ENCODE assay signal across 17 cellular contexts in genomic region chr4:44869222-44869882, GRCh38.
DNase-seq lines count a peak whose midpoint lies in the region; TF ChIP-seq lines count a peak whose summit lies in the region.
"Had no signal": no experiment of that assay in that cellular context is flagged by ENCODE, and none has a peak within 500 bp of the region (broad histone marks: within the 10 kb centered on the region; RNA-seq: fewer than 3 reads in every experiment).

No MANE protein-coding gene starts in this region.

- DNase-seq in NCI-H82 (lab: John Stamatoyannopoulos, UW) (peak; percentile 16), NCI-H82 treated with DMSO at 0.1 percent for 48 hours (lab: John Stamatoyannopoulos, UW; ENCODE audit: unreplicated experiment) (no peak), neural progenitor cell (ENCODE audit: low spot score) (peak; percentile 12), DMS79 treated with DMSO at 0.1 percent for 48 hours (lab: John Stamatoyannopoulos, UW) (no peak)
- peak; percentile 10 for DNase-seq in Jurkat, Clone E6-1 (ENCODE audit: low read depth, low spot score)
- DNase-seq in T-helper 2 cell treated with Interferon-gamma antibody and Interleukin-4, amounts not matched to agents 5 μg/mL and 100 μg/mL, for 36 hours (ENCODE audit: low spot score), result no peak
- no peak for DNase-seq in activated naive CD4-positive, alpha-beta T cell treated with anti-CD3 and anti-CD28 coated beads for 36 hours
- DNase-seq: activated CD4-positive, alpha-beta memory T cell treated with anti-CD3 and anti-CD28 coated beads for 36 hours; GOT3; NCI-H146; SHP77; stimulated activated CD4-positive, alpha-beta T cell treated with anti-CD3 and anti-CD28 coated beads, Interleukin-4, amount 100 ng/mL, for 24 hours; T1000 had no signal

- H3K4me2 ChIP-seq in neural progenitor cell, result no peak overlapping the region

- peaks cover 2% of the 10 kb centered on the region for H3K27me3 Mint-ChIP-seq in neural progenitor cell (ENCODE audit: insufficient read depth, low read depth)
- H3K27me3 Mint-ChIP-seq in T-helper 2 cell treated with Interferon-gamma antibody and Interleukin-4, amounts not matched to agents 5 μg/mL and 100 μg/mL, for 36 hours (ENCODE audit: low read depth), result no peaks in the 10 kb centered on the region
- peaks cover 4% of the 10 kb centered on the region for H3K27me3 Mint-ChIP-seq in activated naive CD4-positive, alpha-beta T cell treated with anti-CD3 and anti-CD28 coated beads for 36 hours (ENCODE audit: low read depth)
- H3K27me3 Mint-ChIP-seq: activated CD4-positive, alpha-beta memory T cell treated with anti-CD3 and anti-CD28 coated beads for 36 hours; IgD-negative memory B cell had no signal

- no peak overlapping the region for H2AFZ ChIP-seq in neural progenitor cell (replicated peaks)

- H3K79me2 ChIP-seq in neural progenitor cell (ENCODE audit: low read depth), result no peaks in the 10 kb centered on the region

- H3K9me3 Mint-ChIP-seq in neural progenitor cell, result no peaks in the 10 kb centered on the region
- H3K9me3 Mint-ChIP-seq in T-helper 2 cell treated with Interferon-gamma antibody and Interleukin-4, amounts not matched to agents 5 μg/mL and 100 μg/mL, for 36 hours, result no peaks in the 10 kb centered on the region
- H3K9me3 Mint-ChIP-seq in activated naive CD4-positive, alpha-beta T cell treated with anti-CD3 and anti-CD28 coated beads for 36 hours, result peaks cover 3% of the 10 kb centered on the region
- H3K9me3 Mint-ChIP-seq: activated T-helper 1 cell treated with anti-CD3 and anti-CD28 coated beads, Interleukin-12 subunit alpha, Interleukin-12 subunit beta, Interleukin-2, Interleukin-4 antibody, amounts not matched to agents 30 ng/mL and 10 ng/mL and 1 ng/mL, durations not matched to agents 14 hours and 24 hours and 36 hours had no signal

- H3K4me1 ChIP-seq in neural progenitor cell, result no peaks in the 10 kb centered on the region
- H3K4me1 ChIP-seq: tibial nerve had no signal

- H3K27ac ChIP-seq in VCaP (no peak overlapping the region), neural progenitor cell (no peak overlapping the region)
- H3K27ac ChIP-seq: tibial nerve had no signal

- H3K4me3 Mint-ChIP-seq in neural progenitor cell, result no peak overlapping the region
- no peak overlapping the region for H3K4me3 Mint-ChIP-seq in T-helper 2 cell treated with Interferon-gamma antibody and Interleukin-4, amounts not matched to agents 5 μg/mL and 100 μg/mL, for 36 hours
- H3K4me3 Mint-ChIP-seq in activated naive CD4-positive, alpha-beta T cell treated with anti-CD3 and anti-CD28 coated beads for 36 hours, result no peak overlapping the region
- H3K4me3 Mint-ChIP-seq: activated CD4-positive, alpha-beta memory T cell treated with anti-CD3 and anti-CD28 coated beads for 36 hours; activated T-helper 1 cell treated with anti-CD3 and anti-CD28 coated beads, Interleukin-12 subunit alpha, Interleukin-12 subunit beta, Interleukin-2, Interleukin-4 antibody, amounts not matched to agents 30 ng/mL and 10 ng/mL and 1 ng/mL, durations not matched to agents 14 hours and 24 hours and 36 hours; IgD-negative memory B cell had no signal

- no peak overlapping the region for H3K9ac ChIP-seq in neural progenitor cell

- no peaks in the 10 kb centered on the region for H3K36me3 Mint-ChIP-seq in neural progenitor cell
- no peaks in the 10 kb centered on the region for H3K36me3 Mint-ChIP-seq in T-helper 2 cell treated with Interferon-gamma antibody and Interleukin-4, amounts not matched to agents 5 μg/mL and 100 μg/mL, for 36 hours (ENCODE audit: low read depth)
- H3K36me3 Mint-ChIP-seq in activated naive CD4-positive, alpha-beta T cell treated with anti-CD3 and anti-CD28 coated beads for 36 hours (ENCODE audit: low read depth), result no peaks in the 10 kb centered on the region
- H3K36me3 Mint-ChIP-seq: activated CD4-positive, alpha-beta memory T cell treated with anti-CD3 and anti-CD28 coated beads for 36 hours; IgD-negative memory B cell had no signal

- H3K4me1 Mint-ChIP-seq in neural progenitor cell, result peaks cover 4% of the 10 kb centered on the region
- no peaks in the 10 kb centered on the region for H3K4me1 Mint-ChIP-seq in T-helper 2 cell treated with Interferon-gamma antibody and Interleukin-4, amounts not matched to agents 5 μg/mL and 100 μg/mL, for 36 hours (ENCODE audit: low read depth)
- no peaks in the 10 kb centered on the region for H3K4me1 Mint-ChIP-seq in activated naive CD4-positive, alpha-beta T cell treated with anti-CD3 and anti-CD28 coated beads for 36 hours (ENCODE audit: low read depth)
- H3K4me1 Mint-ChIP-seq: IgD-negative memory B cell had no signal

- H3K27ac Mint-ChIP-seq in neural progenitor cell, result no peak overlapping the region
- H3K27ac Mint-ChIP-seq in T-helper 2 cell treated with Interferon-gamma antibody and Interleukin-4, amounts not matched to agents 5 μg/mL and 100 μg/mL, for 36 hours, result no peak overlapping the region
- H3K27ac Mint-ChIP-seq in activated naive CD4-positive, alpha-beta T cell treated with anti-CD3 and anti-CD28 coated beads for 36 hours, result no peak overlapping the region
- H3K27ac Mint-ChIP-seq: activated CD4-positive, alpha-beta memory T cell treated with anti-CD3 and anti-CD28 coated beads for 36 hours; activated T-helper 1 cell treated with anti-CD3 and anti-CD28 coated beads, Interleukin-12 subunit alpha, Interleukin-12 subunit beta, Interleukin-2, Interleukin-4 antibody, amounts not matched to agents 30 ng/mL and 10 ng/mL and 1 ng/mL, durations not matched to agents 14 hours and 24 hours and 36 hours; IgD-negative memory B cell had no signal

- intact Hi-C loops in activated naive CD4-positive, alpha-beta T cell treated with anti-CD3 and anti-CD28 coated beads for 36 hours (cut with micrococcal nuclease), result no loop called here

- H3K4me3 ChIP-seq in Jurkat, Clone E6-1 (ENCODE audit: low read length), result no peak overlapping the region
- no peak overlapping the region for H3K4me3 ChIP-seq in neural progenitor cell
- H3K4me3 ChIP-seq: tibial nerve had no signal

- H3K36me3 ChIP-seq in neural progenitor cell, result no peaks in the 10 kb centered on the region
- H3K36me3 ChIP-seq: tibial nerve had no signal

- peak; percentile 73 for TF ChIP-seq CTCF in VCaP (conservative IDR thresholded peaks at IDR 0.05)
- peak; percentile 37 for TF ChIP-seq CTCF in neural progenitor cell (IDR thresholded peaks at IDR 0.05)

- no peaks in the 10 kb centered on the region for H3K9me3 ChIP-seq in neural progenitor cell (ENCODE audit: low read depth)
- H3K9me3 ChIP-seq: tibial nerve had no signal

- peaks cover 2% of the 10 kb centered on the region for H3F3A ChIP-seq in neural progenitor cell (ENCODE audit: low read depth)

- no peaks in the 10 kb centered on the region for H4K20me1 ChIP-seq in neural progenitor cell (ENCODE audit: low read depth)

- CTCF ChIA-PET in activated naive CD4-positive, alpha-beta T cell treated with anti-CD3 and anti-CD28 coated beads for 36 hours (lab: Charles Lee), result interaction anchor here (0.6 kb wide), 1 partner anchor 108 kb away, joined by 3 read pairs; no protein-coding TSS in a partner anchor

- no peaks in the 10 kb centered on the region for H3K27me3 ChIP-seq in neural progenitor cell
- H3K27me3 ChIP-seq: tibial nerve had no signal

Comparison
In these comparisons a context has a peak if more than half of its experiments do, and no peak if none do; other contexts are left out.
1. DNase-seq: peak in NCI-H82 (single experiment), Jurkat, Clone E6-1 (single experiment) and neural progenitor cell (single experiment); none in NCI-H82 treated with DMSO at 0.1 percent for 48 hours (single experiment), T-helper 2 cell treated with Interferon-gamma antibody and Interleukin-4, amounts not matched to agents 5 μg/mL and 100 μg/mL, for 36 hours (single experiment), DMS79 treated with DMSO at 0.1 percent for 48 hours (single experiment) and activated naive CD4-positive, alpha-beta T cell treated with anti-CD3 and anti-CD28 coated beads for 36 hours (single experiment).